ENCODE assay signal across 15 cellular contexts in genomic region chr14:64937176-64937820, GRCh38. TPM values are rescaled to one million over a fixed set of nuclear protein-coding genes. Genes with fewer than 3 reads are reported as not detected.
A peak's percentile ranks its signal among the peaks of the same experiment; 100 is the strongest.
DNase-seq lines count a peak whose midpoint lies in the region; ATAC-seq and TF ChIP-seq lines count a peak whose summit lies in the region.
"Had no signal": no experiment of that assay in that cellular context is flagged by ENCODE, and none has a peak within 500 bp of the region (broad histone marks: within the 10 kb centered on the region; RNA-seq: fewer than 3 reads in every experiment).

No MANE protein-coding gene starts in this region.

- no peak overlapping the region for H3K4me3 ChIP-seq in left ventricle myocardium inferior
- H3K4me3 ChIP-seq: gastroesophageal sphincter, tibial nerve had no signal

- peak overlapping the region; percentile 13 for H3K27ac Mint-ChIP-seq in activated CD8-positive, alpha-beta memory T cell treated with anti-CD3 and anti-CD28 coated beads, Interleukin-2, amount 10 ng/mL, durations not matched to agents 7 days and 5 days
- peak overlapping the region; percentile 33 for H3K27ac Mint-ChIP-seq in activated naive CD8-positive, alpha-beta T cell treated with anti-CD3 and anti-CD28 coated beads, Interleukin-2, amount 50 U/mL, for 24 hours
- peak overlapping the region; percentile 25 for H3K27ac Mint-ChIP-seq in stimulated activated naive B cell treated with anti-CD40 and anti-IgM and Interleukin-4, amounts not matched to agents 10 μg/mL and 1 μg/mL and 100 μg/mL, for 72 hours
- H3K27ac Mint-ChIP-seq in nephron progenitor cell = no peak overlapping the region
- H3K27ac Mint-ChIP-seq: dendritic cell treated with granulocyte-macrophage colony-stimulating factor and Interleukin-4, amounts not matched to agents 40 ng/mL and 50 ng/mL, for 4 days had no signal

- no peak for TF ChIP-seq CTCF in left ventricle myocardium inferior (IDR thresholded peaks at IDR 0.05; ENCODE audit: borderline replicate concordance)
- TF ChIP-seq CTCF in nephron progenitor cell (IDR thresholded peaks at IDR 0.05) = no peak

- peak overlapping the region; percentile 70 for H3K27ac ChIP-seq in left ventricle myocardium inferior (replicated peaks)
- H3K27ac ChIP-seq: tibial nerve had no signal

- peaks cover 20% of the 10 kb centered on the region for H3K4me1 Mint-ChIP-seq in activated CD8-positive, alpha-beta memory T cell treated with anti-CD3 and anti-CD28 coated beads, Interleukin-2, amount 10 ng/mL, durations not matched to agents 7 days and 5 days
- peaks cover 31% of the 10 kb centered on the region for H3K4me1 Mint-ChIP-seq in activated naive CD8-positive, alpha-beta T cell treated with anti-CD3 and anti-CD28 coated beads, Interleukin-2, amount 50 U/mL, for 24 hours
- peaks cover 25 to 38% of the 10 kb centered on the region in 2 donors for H3K4me1 Mint-ChIP-seq in stimulated activated naive B cell treated with anti-CD40 and anti-IgM and Interleukin-4, amounts not matched to agents 10 μg/mL and 1 μg/mL and 100 μg/mL, for 72 hours
- H3K4me1 Mint-ChIP-seq in nephron progenitor cell = peaks cover 28% of the 10 kb centered on the region

- no peak for DNase-seq in activated CD8-positive, alpha-beta memory T cell treated with anti-CD3 and anti-CD28 coated beads, Interleukin-2, amount 10 ng/mL, durations not matched to agents 7 days and 5 days
- DNase-seq in activated CD8-positive, alpha-beta memory T cell treated with anti-CD3 and anti-CD28 coated beads, Interleukin-2, amount 50 U/mL, for 48 hours = no peak
- DNase-seq in activated naive CD8-positive, alpha-beta T cell treated with anti-CD3 and anti-CD28 coated beads, Interleukin-2, amount 50 U/mL, for 24 hours = no peak
- peak; percentile 29 for DNase-seq in left ventricle myocardium inferior
- no peak for DNase-seq in stimulated activated naive B cell treated with anti-CD40 and anti-IgM and Interleukin-4, amounts not matched to agents 10 μg/mL and 1 μg/mL and 100 μg/mL, for 72 hours
- DNase-seq in nephron progenitor cell = no peak
- no peak for DNase-seq in effector CD8-positive, alpha-beta T cell (lab: John Stamatoyannopoulos, UW)
- DNase-seq in stimulated activated CD4-positive, alpha-beta T cell treated with anti-CD3 and anti-CD28 coated beads, Interleukin-2, amount 100 ng/mL, for 48 hours = no peak
- DNase-seq: DMS79 treated with DMSO at 0.1 percent for 48 hours, RPMI8226 had no signal

- H3K27me3 Mint-ChIP-seq in activated CD8-positive, alpha-beta memory T cell treated with anti-CD3 and anti-CD28 coated beads, Interleukin-2, amount 10 ng/mL, durations not matched to agents 7 days and 5 days = no peaks in the 10 kb centered on the region
- no peaks in the 10 kb centered on the region for H3K27me3 Mint-ChIP-seq in activated naive CD8-positive, alpha-beta T cell treated with anti-CD3 and anti-CD28 coated beads, Interleukin-2, amount 50 U/mL, for 24 hours
- no peaks in the 10 kb centered on the region for H3K27me3 Mint-ChIP-seq in stimulated activated naive B cell treated with anti-CD40 and anti-IgM and Interleukin-4, amounts not matched to agents 10 μg/mL and 1 μg/mL and 100 μg/mL, for 72 hours
- peaks cover 4% of the 10 kb centered on the region for H3K27me3 Mint-ChIP-seq in nephron progenitor cell (ENCODE audit: low read depth, poor library complexity)
- H3K27me3 Mint-ChIP-seq: dendritic cell treated with granulocyte-macrophage colony-stimulating factor and Interleukin-4, amounts not matched to agents 40 ng/mL and 50 ng/mL, for 4 days had no signal

- peaks cover 20% of the 10 kb centered on the region for H3K36me3 ChIP-seq in left ventricle myocardium inferior

- peaks cover 31% of the 10 kb centered on the region for H3K36me3 Mint-ChIP-seq in activated CD8-positive, alpha-beta memory T cell treated with anti-CD3 and anti-CD28 coated beads, Interleukin-2, amount 10 ng/mL, durations not matched to agents 7 days and 5 days
- H3K36me3 Mint-ChIP-seq in activated naive CD8-positive, alpha-beta T cell treated with anti-CD3 and anti-CD28 coated beads, Interleukin-2, amount 50 U/mL, for 24 hours (ENCODE audit: low read depth) = peaks cover 39% of the 10 kb centered on the region
- H3K36me3 Mint-ChIP-seq in stimulated activated naive B cell treated with anti-CD40 and anti-IgM and Interleukin-4, amounts not matched to agents 10 μg/mL and 1 μg/mL and 100 μg/mL, for 72 hours = peaks cover 37 to 44% of the 10 kb centered on the region in 2 donors
- peaks cover 32% of the 10 kb centered on the region for H3K36me3 Mint-ChIP-seq in nephron progenitor cell (ENCODE audit: low read depth)

- CTCF ChIA-PET in activated CD8-positive, alpha-beta memory T cell treated with anti-CD3 and anti-CD28 coated beads, Interleukin-2, amount 10 ng/mL, durations not matched to agents 7 days and 5 days (lab: Charles Lee) = interaction anchor here (1.2 to 1.5 kb wide), 3 partner anchors 10 to 57 kb away, joined by 4 to 5 read pairs (median 5); no protein-coding TSS in a partner anchor

- H3K9me3 ChIP-seq in left ventricle myocardium inferior (replicated peaks) = no peaks in the 10 kb centered on the region
- H3K9me3 ChIP-seq: gastroesophageal sphincter, tibial nerve had no signal

- peaks cover 43% of the 10 kb centered on the region for H3K4me1 ChIP-seq in left ventricle myocardium inferior

- no peak overlapping the region for H3K4me3 Mint-ChIP-seq in activated CD8-positive, alpha-beta memory T cell treated with anti-CD3 and anti-CD28 coated beads, Interleukin-2, amount 10 ng/mL, durations not matched to agents 7 days and 5 days
- no peak overlapping the region for H3K4me3 Mint-ChIP-seq in activated naive CD8-positive, alpha-beta T cell treated with anti-CD3 and anti-CD28 coated beads, Interleukin-2, amount 50 U/mL, for 24 hours
- no peak overlapping the region for H3K4me3 Mint-ChIP-seq in stimulated activated naive B cell treated with anti-CD40 and anti-IgM and Interleukin-4, amounts not matched to agents 10 μg/mL and 1 μg/mL and 100 μg/mL, for 72 hours
- H3K4me3 Mint-ChIP-seq in nephron progenitor cell = no peak overlapping the region
- H3K4me3 Mint-ChIP-seq: dendritic cell treated with granulocyte-macrophage colony-stimulating factor and Interleukin-4, amounts not matched to agents 40 ng/mL and 50 ng/mL, for 4 days had no signal

- H3K9me3 Mint-ChIP-seq in activated CD8-positive, alpha-beta memory T cell treated with anti-CD3 and anti-CD28 coated beads, Interleukin-2, amount 10 ng/mL, durations not matched to agents 7 days and 5 days (ENCODE audit: low read depth) = no peaks in the 10 kb centered on the region
- no peaks in the 10 kb centered on the region for H3K9me3 Mint-ChIP-seq in activated naive CD8-positive, alpha-beta T cell treated with anti-CD3 and anti-CD28 coated beads, Interleukin-2, amount 50 U/mL, for 24 hours
- H3K9me3 Mint-ChIP-seq in stimulated activated naive B cell treated with anti-CD40 and anti-IgM and Interleukin-4, amounts not matched to agents 10 μg/mL and 1 μg/mL and 100 μg/mL, for 72 hours = no peaks in the 10 kb centered on the region
- H3K9me3 Mint-ChIP-seq in nephron progenitor cell = no peaks in the 10 kb centered on the region
- H3K9me3 Mint-ChIP-seq: dendritic cell treated with granulocyte-macrophage colony-stimulating factor and Interleukin-4, amounts not matched to agents 40 ng/mL and 50 ng/mL, for 4 days had no signal

- no peaks in the 10 kb centered on the region for H3K27me3 ChIP-seq in left ventricle myocardium inferior (ENCODE audit: low read depth)
- H3K27me3 ChIP-seq: gastroesophageal sphincter, tibial nerve had no signal

- intact Hi-C loops in left ventricle myocardium inferior (cut with micrococcal nuclease) = no loop called here

- ATAC-seq in activated CD8-positive, alpha-beta memory T cell treated with anti-CD3 and anti-CD28 coated beads, Interleukin-2, amount 10 ng/mL, durations not matched to agents 7 days and 5 days = no peak
- peak; percentile 43 for ATAC-seq in activated naive CD8-positive, alpha-beta T cell treated with anti-CD3 and anti-CD28 coated beads, Interleukin-2, amount 50 U/mL, for 24 hours
- ATAC-seq in stimulated activated naive B cell treated with anti-CD40 and anti-IgM and Interleukin-4, amounts not matched to agents 10 μg/mL and 1 μg/mL and 100 μg/mL, for 72 hours (replicated peaks) = peak; percentile 48 to 68
- ATAC-seq: gastroesophageal sphincter had no signal

RNA-seq across cellular contexts. Expression of gene GPX2, which starts 5.2 kb away (rescaled TPM):
- total RNA-seq in activated CD8-positive, alpha-beta memory T cell treated with anti-CD3 and anti-CD28 coated beads, Interleukin-2, amount 10 ng/mL, durations not matched to agents 7 days and 5 days = not detected
- total RNA-seq in left ventricle myocardium inferior = not detected
- total RNA-seq: A673, pulmonary artery endothelial cell, tibial nerve had no signal

RNA-seq across cellular contexts. Expression of gene CHURC1, which starts 23.0 kb away (rescaled TPM):
- 10 to 100 TPM; 49.3 to 57.9 TPM for total RNA-seq in activated CD8-positive, alpha-beta memory T cell treated with anti-CD3 and anti-CD28 coated beads, Interleukin-2, amount 10 ng/mL, durations not matched to agents 7 days and 5 days
- total RNA-seq in left ventricle myocardium inferior = 89.8 TPM

RNA-seq across cellular contexts. Expression of gene RAB15, which starts 34.8 kb away (rescaled TPM):
- total RNA-seq in activated CD8-positive, alpha-beta memory T cell treated with anti-CD3 and anti-CD28 coated beads, Interleukin-2, amount 10 ng/mL, durations not matched to agents 7 days and 5 days = 1 to 10 TPM; 2.1 to 2.3 TPM
- total RNA-seq in left ventricle myocardium inferior = 17.1 TPM

RNA-seq across cellular contexts. Expression of gene FNTB, which starts 49.4 kb away (rescaled TPM):
- 10 to 100 TPM; 15.0 to 15.6 TPM for total RNA-seq in activated CD8-positive, alpha-beta memory T cell treated with anti-CD3 and anti-CD28 coated beads, Interleukin-2, amount 10 ng/mL, durations not matched to agents 7 days and 5 days
- total RNA-seq in left ventricle myocardium inferior = 17.9 TPM

RNA-seq across cellular contexts. Expression of gene SPTB, which starts 57.6 kb away (rescaled TPM):
- not detected for total RNA-seq in activated CD8-positive, alpha-beta memory T cell treated with anti-CD3 and anti-CD28 coated beads, Interleukin-2, amount 10 ng/mL, durations not matched to agents 7 days and 5 days
- total RNA-seq in left ventricle myocardium inferior = 82.2 TPM
